Comparison of ENCODE assay signal across 1 cellular context in the genomic region with DNA sequence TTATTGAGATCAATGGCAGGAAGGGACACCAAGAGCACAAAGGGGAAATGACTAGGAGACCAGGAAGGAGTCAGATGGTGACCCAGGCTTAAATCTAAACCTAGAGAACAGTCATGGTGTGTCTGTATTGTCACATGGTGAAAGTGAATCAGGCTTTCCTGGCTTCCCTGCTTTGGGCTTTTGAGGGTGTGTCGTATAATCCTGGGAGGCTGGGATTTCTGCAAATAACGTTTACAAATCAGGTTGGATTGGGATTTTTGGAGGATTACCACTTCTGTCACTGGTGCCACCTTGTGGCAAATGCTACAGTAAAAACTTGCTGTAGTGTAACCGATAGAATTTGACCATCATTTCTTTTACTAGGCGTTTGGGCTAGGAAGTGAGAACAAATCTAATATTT.
TF ChIP-seq lines count a peak whose summit lies in the region.

No MANE protein-coding gene starts in this region.

TF ChIP-seq in GM23338, 12 proteins besides CTCF, POLR2A, EP300 and RAD21 (continued from another document):
- TF ChIP-seq, protein P1, sequence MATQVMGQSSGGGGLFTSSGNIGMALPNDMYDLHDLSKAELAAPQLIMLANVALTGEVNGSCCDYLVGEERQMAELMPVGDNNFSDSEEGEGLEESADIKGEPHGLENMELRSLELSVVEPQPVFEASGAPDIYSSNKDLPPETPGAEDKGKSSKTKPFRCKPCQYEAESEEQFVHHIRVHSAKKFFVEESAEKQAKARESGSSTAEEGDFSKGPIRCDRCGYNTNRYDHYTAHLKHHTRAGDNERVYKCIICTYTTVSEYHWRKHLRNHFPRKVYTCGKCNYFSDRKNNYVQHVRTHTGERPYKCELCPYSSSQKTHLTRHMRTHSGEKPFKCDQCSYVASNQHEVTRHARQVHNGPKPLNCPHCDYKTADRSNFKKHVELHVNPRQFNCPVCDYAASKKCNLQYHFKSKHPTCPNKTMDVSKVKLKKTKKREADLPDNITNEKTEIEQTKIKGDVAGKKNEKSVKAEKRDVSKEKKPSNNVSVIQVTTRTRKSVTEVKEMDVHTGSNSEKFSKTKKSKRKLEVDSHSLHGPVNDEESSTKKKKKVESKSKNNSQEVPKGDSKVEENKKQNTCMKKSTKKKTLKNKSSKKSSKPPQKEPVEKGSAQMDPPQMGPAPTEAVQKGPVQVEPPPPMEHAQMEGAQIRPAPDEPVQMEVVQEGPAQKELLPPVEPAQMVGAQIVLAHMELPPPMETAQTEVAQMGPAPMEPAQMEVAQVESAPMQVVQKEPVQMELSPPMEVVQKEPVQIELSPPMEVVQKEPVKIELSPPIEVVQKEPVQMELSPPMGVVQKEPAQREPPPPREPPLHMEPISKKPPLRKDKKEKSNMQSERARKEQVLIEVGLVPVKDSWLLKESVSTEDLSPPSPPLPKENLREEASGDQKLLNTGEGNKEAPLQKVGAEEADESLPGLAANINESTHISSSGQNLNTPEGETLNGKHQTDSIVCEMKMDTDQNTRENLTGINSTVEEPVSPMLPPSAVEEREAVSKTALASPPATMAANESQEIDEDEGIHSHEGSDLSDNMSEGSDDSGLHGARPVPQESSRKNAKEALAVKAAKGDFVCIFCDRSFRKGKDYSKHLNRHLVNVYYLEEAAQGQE (IDR thresholded peaks at IDR 0.05; ENCODE audit: unreplicated experiment) = no peak
- no peak for TF ChIP-seq CREB1 (CRISPR knock-in tag; IDR thresholded peaks at IDR 0.05; ENCODE audit: low read depth)
- no peak for TF ChIP-seq STAT1 (IDR thresholded peaks at IDR 0.05; ENCODE audit: unreplicated experiment)
